Comparison of ENCODE assay signal across 8 cellular contexts in the genomic region with DNA sequence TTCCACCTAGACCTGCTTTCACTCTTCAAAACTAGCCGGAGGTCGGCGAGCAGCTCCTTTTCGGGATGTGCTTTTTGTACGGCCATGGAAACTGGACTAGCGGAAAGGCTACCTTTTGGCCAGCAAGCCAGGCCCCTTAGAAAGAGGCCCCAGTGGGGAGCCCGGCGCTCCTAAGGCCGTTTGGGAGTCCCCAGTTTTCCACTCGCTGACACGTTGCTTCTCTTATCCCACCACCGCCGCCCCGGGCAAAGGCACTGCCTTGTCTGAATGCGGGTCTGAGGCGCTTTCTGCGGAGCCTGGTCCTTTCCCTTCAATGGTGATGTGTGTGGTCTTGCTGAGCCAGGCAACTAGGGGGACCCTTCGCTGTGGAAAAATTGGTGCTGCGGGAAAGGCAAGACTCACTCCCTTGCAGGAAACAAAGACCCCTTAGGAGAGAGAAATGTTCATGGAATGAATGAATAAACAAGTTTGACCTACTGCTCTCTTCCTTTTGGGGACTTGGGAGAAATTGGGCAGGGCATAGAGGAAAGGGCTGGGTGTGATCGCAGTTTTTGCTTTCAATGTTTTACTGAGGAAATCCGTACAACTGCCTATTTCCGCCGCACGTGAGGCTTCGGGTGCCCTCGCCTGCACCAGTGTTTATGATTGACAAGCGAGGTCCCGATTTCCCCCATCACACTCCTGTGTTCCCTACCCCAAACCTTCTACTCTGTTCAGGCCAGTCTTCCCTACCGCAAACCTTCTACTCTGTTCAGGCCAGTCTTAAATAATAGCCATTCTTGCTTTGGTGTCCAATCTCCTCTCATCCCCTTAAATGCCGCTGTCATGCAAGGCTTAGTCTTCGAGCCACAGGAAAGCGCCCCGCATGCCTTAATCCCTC. TPM values are rescaled to one million over a fixed set of nuclear protein-coding genes. Genes with fewer than 3 reads are reported as not detected.
DNase-seq lines count a peak whose midpoint lies in the region; ATAC-seq, FAIRE-seq and TF ChIP-seq lines count a peak whose summit lies in the region.

No MANE protein-coding gene starts in this region.

- peak in 2 of 3 experiments; percentile 15 to 33; a peak in 2 of 4 replicates for TF ChIP-seq CTCF in H1 (IDR thresholded peaks at IDR 0.05; ENCODE audit: control extremely low read depth in 1 of 3, insufficient read depth in 1 of 3, low read depth in 1 of 3, low read length in 3 of 3)

- H3K36me3 Mint-ChIP-seq in activated CD8-positive, alpha-beta T cell treated with anti-CD3 and anti-CD28 coated beads, Interleukin-2, amount 10 ng/mL, durations not matched to agents 7 days and 5 days (ENCODE audit: low read depth), result peaks cover 37% of the 10 kb centered on the region

- H3K27me3 ChIP-seq in H1 (replicated peaks in 1 of 4; ENCODE audit: control insufficient read depth in 3 of 4, extremely low read depth in 1 of 4, insufficient read depth in 3 of 4, low read length in 3 of 4), result no peaks in the 10 kb centered on the region
- H3K27me3 ChIP-seq in mononuclear cell (ENCODE audit: insufficient read depth, low read length), result no peaks in the 10 kb centered on the region

- H2BK12ac ChIP-seq in H1 (ENCODE audit: low read depth, low read length), result peak overlapping the region; percentile 98

- FAIRE-seq in H1 (lab: Jason Lieb, UNC), result no peak

- H3K27ac ChIP-seq in H1 (ENCODE audit: low read depth, low read length) (peak overlapping the region; percentile 31), substantia nigra (ENCODE audit: low read depth, low read length, poor library complexity, severe bottlenecking) (peak overlapping the region; percentile 96)

- H3K18ac ChIP-seq in H1 (ENCODE audit: extremely low read depth, low read length), result peak overlapping the region; percentile 89

- POLR2A ChIA-PET in activated CD8-positive, alpha-beta T cell treated with anti-CD3 and anti-CD28 coated beads, Interleukin-2, amount 10 ng/mL, durations not matched to agents 7 days and 5 days (lab: Charles Lee), result interaction anchor here (0.6 to 1.3 kb wide), 9 partner anchors 82 to 159 kb away, joined by 3 to 5 read pairs (median 4); no protein-coding TSS in a partner anchor
- POLR2A ChIA-PET in H1 (lab: Charles Lee; ENCODE audit: partially characterized antibody), result interaction anchor here (0.7 to 12.8 kb wide), 22 partner anchors 8 to 651 kb away, joined by 3 to 263 read pairs (median 3); a partner anchor contains a TSS

- peaks cover 7 to 11% (median 9%) of the 10 kb centered on the region in 4 experiments; a peak in 6 of 7 replicates for H3K4me1 ChIP-seq in H1 (replicated peaks in 1 of 4; ENCODE audit: control insufficient read depth in 3 of 4, insufficient read depth in 4 of 4, low read length in 3 of 4)
- H3K4me1 ChIP-seq in mononuclear cell (ENCODE audit: insufficient read depth, low read length), result peaks cover 33% of the 10 kb centered on the region

- H3K9ac ChIP-seq in H1 (replicated peaks in 1 of 4; ENCODE audit: extremely low read depth in 1 of 4, low read depth in 3 of 4, low read length in 3 of 4), result peak overlapping the region; percentile 54 to 85 (median 60)

- no peak overlapping the region for H3K23ac ChIP-seq in H1 (ENCODE audit: insufficient read length)

- H2BK120ac ChIP-seq in H1 (replicated peaks; ENCODE audit: low read depth, low read length), result peak overlapping the region; percentile 0

- peak overlapping the region; percentile 32; the same call in 1 of the 2 replicates for H4K8ac ChIP-seq in H1 (ENCODE audit: extremely low read depth, insufficient read depth, low read length)

- peak overlapping the region; percentile 16 for H3K4ac ChIP-seq in H1 (replicated peaks; ENCODE audit: insufficient read length, low read depth, low read length)

- no peak for ATAC-seq in activated CD8-positive, alpha-beta T cell treated with anti-CD3 and anti-CD28 coated beads, Interleukin-2, amount 10 ng/mL, durations not matched to agents 7 days and 5 days
- no peak for ATAC-seq in GM18520 (IDR thresholded peaks at IDR 0.05; ENCODE audit: unreplicated experiment)

- CTCF ChIA-PET in activated CD8-positive, alpha-beta T cell treated with anti-CD3 and anti-CD28 coated beads, Interleukin-2, amount 10 ng/mL, durations not matched to agents 7 days and 5 days (lab: Charles Lee), result no interaction called here
- CTCF ChIA-PET in H1 (lab: Charles Lee; ENCODE audit: partially characterized antibody), result interaction anchor here (1.0 kb wide), 1 partner anchor 648 kb away, joined by 3 read pairs; no protein-coding TSS in a partner anchor

- no peak overlapping the region for H4K5ac ChIP-seq in H1 (ENCODE audit: insufficient read length, low read depth, low read length)

- peaks cover 41% of the 10 kb centered on the region for H3K4me1 Mint-ChIP-seq in activated CD8-positive, alpha-beta T cell treated with anti-CD3 and anti-CD28 coated beads, Interleukin-2, amount 10 ng/mL, durations not matched to agents 7 days and 5 days (ENCODE audit: low read depth)

- H3K36me3 ChIP-seq in H1 (ENCODE audit: control insufficient read depth in 2 of 4, insufficient read depth in 4 of 4, low read length in 3 of 4), result peaks cover 12 to 31% (median 27%) of the 10 kb centered on the region in 4 experiments

- peak overlapping the region; percentile 5; the same call in 1 of the 2 replicates for H2AK5ac ChIP-seq in H1 (ENCODE audit: low read depth, low read length)

- peaks cover 2% of the 10 kb centered on the region for H3K27me3 Mint-ChIP-seq in activated CD8-positive, alpha-beta T cell treated with anti-CD3 and anti-CD28 coated beads, Interleukin-2, amount 10 ng/mL, durations not matched to agents 7 days and 5 days (ENCODE audit: low read depth)

- H3K4me2 ChIP-seq in H1 (ENCODE audit: insufficient read depth in 1 of 2, low read depth in 2 of 2, low read length in 2 of 2), result peak overlapping the region; percentile 88 to 92

- TF ChIP-seq EP300 in H1 (IDR thresholded peaks at IDR 0.05; ENCODE audit: borderline replicate concordance in 1 of 2, low read depth in 2 of 2, low read length in 2 of 2), result no peak

- no peaks in the 10 kb centered on the region for H3K79me1 ChIP-seq in H1 (ENCODE audit: low read depth, low read length)

- H3K4me3 Mint-ChIP-seq in activated CD8-positive, alpha-beta T cell treated with anti-CD3 and anti-CD28 coated beads, Interleukin-2, amount 10 ng/mL, durations not matched to agents 7 days and 5 days, result peak overlapping the region; percentile 89

- H4K91ac ChIP-seq in H1 (replicated peaks; ENCODE audit: insufficient read length, low read length), result peak overlapping the region; percentile 13

- H3K14ac ChIP-seq in H1 (ENCODE audit: insufficient read length), result no peak overlapping the region

- H3K23me2 ChIP-seq in H1 (ENCODE audit: low read depth, low read length), result peaks cover 13% of the 10 kb centered on the region; the same call in 1 of the 2 replicates

- peak; percentile 40 to 60 for TF ChIP-seq RAD21 in H1 (IDR thresholded peaks at IDR 0.05 in 1 of 2, conservative IDR thresholded peaks at IDR 0.05 in 1 of 2; ENCODE audit: low read depth in 2 of 2, low read length in 2 of 2)

- H2BK20ac ChIP-seq in H1 (ENCODE audit: low read length), result peak overlapping the region; percentile 77; the same call in 1 of the 2 replicates

- peak; percentile 19 for DNase-seq in GF-D8 (lab: John Stamatoyannopoulos, UW)
- peak; percentile 43 for DNase-seq in NAMALWA (ENCODE audit: low spot score)
- DNase-seq in activated CD8-positive, alpha-beta T cell treated with anti-CD3 and anti-CD28 coated beads, Interleukin-2, amount 10 ng/mL, durations not matched to agents 7 days and 5 days, result peak; percentile 64
- peak in 1 of 2 experiments; percentile 83 for DNase-seq in H1 (ENCODE audit: low read depth in 1 of 2, low spot score in 2 of 2)
- peak in 36 of 49 donors; percentile 10 to 63 (median 36) for DNase-seq in substantia nigra (lab: John Stamatoyannopoulos, UW)
- DNase-seq in OCI-M2 (lab: John Stamatoyannopoulos, UW; ENCODE audit: unreplicated experiment), result no peak

- H3K27ac Mint-ChIP-seq in activated CD8-positive, alpha-beta T cell treated with anti-CD3 and anti-CD28 coated beads, Interleukin-2, amount 10 ng/mL, durations not matched to agents 7 days and 5 days, result peak overlapping the region; percentile 96

- peak overlapping the region; percentile 73 for H2AFZ ChIP-seq in H1 (ENCODE audit: low read length)

- H3K9me3 ChIP-seq in H1 (ENCODE audit: insufficient read depth in 2 of 2, low read depth in 1 of 2, low read length in 1 of 2) (no peaks in the 10 kb centered on the region), mononuclear cell (ENCODE audit: low read depth, low read length) (no peaks in the 10 kb centered on the region)

- H2BK5ac ChIP-seq in H1 (ENCODE audit: low read depth, low read length), result peak overlapping the region; percentile 83

- H3K4me3 ChIP-seq in H1 (ENCODE audit: extremely low read depth in 1 of 4, insufficient read depth in 2 of 4, low read depth in 3 of 4, low read length in 4 of 4), result peak overlapping the region; percentile 74 to 87 (median 84)
- peak overlapping the region; percentile 98 for H3K4me3 ChIP-seq in mononuclear cell (ENCODE audit: low read length)

- peaks cover 21% of the 10 kb centered on the region in 2 experiments for H4K20me1 ChIP-seq in H1 (replicated peaks in 1 of 2; ENCODE audit: control insufficient read depth in 1 of 2, insufficient read depth in 2 of 2, low read length in 2 of 2)

- no peaks in the 10 kb centered on the region for H3K9me3 Mint-ChIP-seq in activated CD8-positive, alpha-beta T cell treated with anti-CD3 and anti-CD28 coated beads, Interleukin-2, amount 10 ng/mL, durations not matched to agents 7 days and 5 days (ENCODE audit: insufficient read depth)

- H3K79me2 ChIP-seq in H1 (ENCODE audit: control insufficient read depth in 1 of 2, insufficient read depth in 2 of 2, low read length in 2 of 2), result peaks cover 24 to 40% of the 10 kb centered on the region in 2 experiments

- peak overlapping the region; percentile 85; the same call in 1 of the 2 replicates for H2BK15ac ChIP-seq in H1 (ENCODE audit: low read length)

- peak in 1 of 2 experiments; percentile 59; a peak in 1 of 3 replicates for TF ChIP-seq POLR2A in H1 (IDR thresholded peaks at IDR 0.05; ENCODE audit: control extremely low read depth in 1 of 2, low read depth in 2 of 2, low read length in 2 of 2)

- WGBS in H1 (ENCODE audit: extremely low coverage in 1 of 2, insufficient coverage in 1 of 2, insufficient read length in 1 of 2, insufficient replicate concordance in 2 of 2, low coverage in 1 of 2, low lambda C conversion rate in 2 of 2, missing lambda C conversion rate in 1 of 2), 2 experiments, result 12% methylated on average over 33 of the region's 33 CpGs; no CpG with 5 or more reads in 1 of the 2 experiments

- H3K56ac ChIP-seq in H1 (replicated peaks; ENCODE audit: insufficient read length, low read depth, low read length), result peak overlapping the region; percentile 43

RNA-seq across cellular contexts. Expression of a gene that starts 1.0 kb away (rescaled TPM):
- total RNA-seq in activated CD8-positive, alpha-beta T cell treated with anti-CD3 and anti-CD28 coated beads, Interleukin-2, amount 10 ng/mL, durations not matched to agents 7 days and 5 days, result 100 to 1,000 TPM; 194 to 200 TPM
- 620 and 684 TPM in 2 replicates for total RNA-seq in H1 (2021; fragmentation: NEBNext Ultra II Directional; extraction: Animal tissue kit (Norgen Biotek cat#: 25700))
- 163 and 245 TPM in 2 replicates for polyA plus RNA-seq in H1 (2011; rRNA removed)
- 172 TPM for polyA plus RNA-seq in H1 (2011; cell fraction: cytosol; rRNA removed)
- polyA plus RNA-seq in H1 (2011; cell fraction: nucleus; rRNA removed), result 187 TPM
- 133 to 299 TPM (median 236 TPM) in 4 replicates for polyA plus RNA-seq in H1 (2012, experiment 1 of 2)
- 17.4 TPM for polyA plus RNA-seq in H1 (2012, experiment 2 of 2)
- polyA plus RNA-seq in H1 (2013, experiment 1 of 2), result 830 TPM
- 877 TPM for polyA plus RNA-seq in H1 (2013, experiment 2 of 2)
- polyA minus RNA-seq in H1 (2011; rRNA and poly(A)+ RNA removed), result 313 and 345 TPM in 2 replicates
- polyA minus RNA-seq in H1 (2011; cell fraction: cytosol; rRNA and poly(A)+ RNA removed), result 195 TPM
- polyA minus RNA-seq in H1 (2011; cell fraction: nucleus; rRNA and poly(A)+ RNA removed), result 474 TPM
- total RNA-seq in mononuclear cell, result 277 TPM
